29 cellular contexts compared by ENCODE assay signal in the genomic region with DNA sequence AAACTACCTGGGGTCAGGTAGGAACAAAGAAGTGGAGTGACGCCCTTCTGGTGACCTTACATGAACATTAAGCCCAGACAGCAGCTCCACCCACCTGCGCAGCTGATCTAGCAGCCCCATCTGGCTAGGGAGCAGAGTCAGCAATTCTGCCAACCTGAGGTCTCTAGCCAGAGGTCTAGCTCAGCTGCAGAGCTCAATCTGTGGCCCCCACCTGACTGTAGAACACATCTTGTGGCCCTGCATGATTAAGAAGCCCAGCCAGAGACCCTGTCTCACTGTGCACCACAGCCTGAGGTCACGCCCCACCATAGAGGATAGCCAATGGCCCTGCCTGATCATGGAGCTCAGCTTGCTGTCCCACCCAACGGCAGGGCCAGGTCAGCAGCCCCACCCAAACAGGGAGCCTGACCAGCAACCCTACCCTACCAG. TPM values are rescaled to one million over a fixed set of nuclear protein-coding genes. Genes with fewer than 3 reads are reported as not detected.
A peak's percentile ranks its signal among the peaks of the same experiment; 100 is the strongest.
DNase-seq lines count a peak whose midpoint lies in the region; ATAC-seq, FAIRE-seq and TF ChIP-seq lines count a peak whose summit lies in the region.
"Had no signal": no experiment of that assay in that cellular context is flagged by ENCODE, and none has a peak within 500 bp of the region (broad histone marks: within the 10 kb centered on the region; RNA-seq: fewer than 3 reads in every experiment).

No MANE protein-coding gene starts in this region.

- H4K20me1 ChIP-seq in HepG2 (ENCODE audit: insufficient read depth, low read length): no peaks in the 10 kb centered on the region
- H4K20me1 ChIP-seq: BLaER1 treated with 17β-estradiol and CSF1 and Interleukin-3, amounts not matched to agents 10 nM and 100 nM had no signal

- POLR2A ChIA-PET in HepG2 (lab: Yijun Ruan, JAX): no interaction called here

- no peaks in the 10 kb centered on the region for H3K36me3 ChIP-seq in HepG2 (replicated peaks in 1 of 2; ENCODE audit: control insufficient read depth in 1 of 2, insufficient read depth in 2 of 2, low read length in 2 of 2)
- H3K36me3 ChIP-seq in right lobe of liver: no peaks in the 10 kb centered on the region
- H3K36me3 ChIP-seq: BLaER1 treated with 17β-estradiol and CSF1 and Interleukin-3, amounts not matched to agents 10 nM and 100 nM; SJSA1 had no signal

- 60% methylated on average over 2 of the region's 4 CpGs for WGBS in HepG2 (ENCODE audit: low lambda C conversion rate)
- WGBS in right lobe of liver (ENCODE audit: insufficient coverage, low coverage, low lambda C conversion rate, missing lambda C conversion rate): 100% methylated on average over 1 of the region's 4 CpGs

- ATAC-seq in HepG2: no peak
- no peak for ATAC-seq in right lobe of liver
- ATAC-seq in SK-N-SH treated with all-trans-retinoic acid at 6 μM for 48 hours: no peak
- no peak for ATAC-seq in HG02642 (IDR thresholded peaks at IDR 0.05; ENCODE audit: poor library complexity, unreplicated experiment)
- ATAC-seq: HCT116, Right ventricle myocardium inferior had no signal

- H3K27ac ChIP-seq in HepG2 (ENCODE audit: extremely low read length, insufficient read depth, low read length): no peak overlapping the region
- no peak overlapping the region for H3K27ac ChIP-seq in right lobe of liver
- H3K27ac ChIP-seq: BLaER1 treated with 17β-estradiol and CSF1 and Interleukin-3, amounts not matched to agents 10 nM and 100 nM; SJSA1 had no signal

- no peaks in the 10 kb centered on the region for H3K4me1 ChIP-seq in HepG2 (ENCODE audit: insufficient read depth, low read length)
- no peaks in the 10 kb centered on the region for H3K4me1 ChIP-seq in right lobe of liver
- H3K4me1 ChIP-seq: BLaER1 treated with 17β-estradiol and CSF1 and Interleukin-3, amounts not matched to agents 10 nM and 100 nM; Caco-2; SJSA1 had no signal

- H3K9me3 ChIP-seq in HepG2 (ENCODE audit: low read length) (no peaks in the 10 kb centered on the region), right lobe of liver (no peaks in the 10 kb centered on the region)
- H3K9me3 ChIP-seq: Caco-2, SJSA1 had no signal

- no peak for TF ChIP-seq POLR2A in HepG2 (IDR thresholded peaks at IDR 0.05; ENCODE audit: insufficient read depth in 1 of 2, low read depth in 2 of 2, low read length in 2 of 2)
- no peak for TF ChIP-seq POLR2A in right lobe of liver (IDR thresholded peaks at IDR 0.05)
- TF ChIP-seq POLR2A in erythroblast (IDR thresholded peaks at IDR 0.05; ENCODE audit: low read length): no peak

- no peak for TF ChIP-seq EP300 in HepG2 (IDR thresholded peaks at IDR 0.05; ENCODE audit: low read depth in 2 of 2, low read length in 2 of 2)
- TF ChIP-seq EP300 in HepG2 (CRISPR knock-in tag; IDR thresholded peaks at IDR 0.05; ENCODE audit: borderline replicate concordance): no peak

- in situ Hi-C loops in HepG2 (cut with HindIII; ENCODE audit: extremely low pct_ligation_motif_present, low pct_unique_long_range_greater_than_20kb): no loop called here

- no peak for TF ChIP-seq RAD21 in HepG2 (CRISPR knock-in tag; IDR thresholded peaks at IDR 0.05)

- no peak overlapping the region for H3K4me2 ChIP-seq in HepG2 (ENCODE audit: low read depth, low read length)
- H3K4me2 ChIP-seq: BLaER1 treated with 17β-estradiol and CSF1 and Interleukin-3, amounts not matched to agents 10 nM and 100 nM had no signal

- H3K79me2 ChIP-seq in HepG2 (ENCODE audit: insufficient read depth, low read length): no peaks in the 10 kb centered on the region

- CTCF ChIA-PET in HepG2 (lab: Yijun Ruan, JAX; ENCODE audit: low intra/inter-chr PET ratio, low total read pairs): no interaction called here

- TF ChIP-seq CTCF in HepG2 (CRISPR knock-in tag; IDR thresholded peaks at IDR 0.05) (no peak), right lobe of liver (IDR thresholded peaks at IDR 0.05) (no peak)

- DNase-seq in HepG2 (ENCODE audit: low spot score) (no peak), right lobe of liver (no peak), NCI-H2171 treated with DMSO at 0.1 percent for 48 hours (lab: John Stamatoyannopoulos, UW) (peak; percentile 51), erythroblast (lab: John Stamatoyannopoulos, UW) (peak; percentile 88 to 97), medulla oblongata (ENCODE audit: extremely low spot score) (no peak)
- DNase-seq: Caco-2; CD4-positive, alpha-beta memory T cell; GOT3; NCI-H1092; NCI-H1436; NCI-H187 treated with DMSO at 0.1 percent for 48 hours; NCI-H2107; NCI-H345; NCI-H524 treated with DMSO at 0.1 percent for 48 hours; OCI-M1 had no signal

- H3K27me3 ChIP-seq in HepG2 (ENCODE audit: control insufficient read depth in 1 of 2, insufficient read depth in 2 of 2, low read length in 2 of 2): no peaks in the 10 kb centered on the region; a peak in 2 of 5 replicates
- H3K27me3 ChIP-seq in right lobe of liver: no peaks in the 10 kb centered on the region
- H3K27me3 ChIP-seq: BLaER1 treated with 17β-estradiol and CSF1 and Interleukin-3, amounts not matched to agents 10 nM and 100 nM; SJSA1 had no signal

- H3K9ac ChIP-seq in HepG2 (ENCODE audit: insufficient read depth, low read depth, low read length): no peak overlapping the region
- H3K9ac ChIP-seq: BLaER1 treated with 17β-estradiol and CSF1 and Interleukin-3, amounts not matched to agents 10 nM and 100 nM had no signal

- no peak overlapping the region for H2AFZ ChIP-seq in HepG2 (ENCODE audit: low read length)

- intact Hi-C loops in HepG2 (cut with micrococcal nuclease; ENCODE audit: unreplicated experiment) (no loop called here), right lobe of liver (cut with DNase I) (no loop called here)

- no TSS peak for BruUV-seq in HepG2 (replicated peaks; lab: Mats Ljungman, UMichigan)

- no peak overlapping the region for H3K4me3 ChIP-seq in HepG2 (replicated peaks in 1 of 3; ENCODE audit: insufficient read depth in 1 of 3, low read depth in 2 of 3, low read length in 3 of 3)
- no peak overlapping the region for H3K4me3 ChIP-seq in right lobe of liver
- H3K4me3 ChIP-seq: BLaER1 treated with 17β-estradiol and CSF1 and Interleukin-3, amounts not matched to agents 10 nM and 100 nM; SJSA1 had no signal

- FAIRE-seq in HepG2 (lab: Jason Lieb, UNC): no peak
- FAIRE-seq: G401.6, GM12892, HTR-8/SVneo, RCC 7860 had no signal

TF ChIP-seq in HepG2, 621 proteins besides CTCF, POLR2A, EP300 and RAD21 (continues in another document):
- TF ChIP-seq ZNF510 (CRISPR knock-in tag; IDR thresholded peaks at IDR 0.05; ENCODE audit: low read depth): no peak
- 0 out of 2 replicates have a peak, but pooled peaks have one; percentile 45 for TF ChIP-seq MAFF (IDR thresholded peaks at IDR 0.05; ENCODE audit: low read depth, low read length)

TF ChIP-seq in SK-N-SH treated with all-trans-retinoic acid at 6 μM for 48 hours, 23 proteins besides CTCF, POLR2A, EP300 and RAD21 (continues in another document):
- TF ChIP-seq TCF4 (CRISPR knock-in tag; IDR thresholded peaks at IDR 0.05; ENCODE audit: borderline replicate concordance) (no peak), ZNF565 (CRISPR knock-in tag; conservative IDR thresholded peaks at IDR 0.05; ENCODE audit: low read depth) (no peak), CSDC2 (CRISPR knock-in tag; IDR thresholded peaks at IDR 0.05) (no peak)

RNA-seq across cellular contexts. Expression of gene HIGD1C, which starts 50.6 kb away (rescaled TPM):
- not detected in 2 replicates for total RNA-seq in HepG2 (2016; rRNA removed; fragmentation: Illumina TruSeq; extraction: Trizol)
- total RNA-seq in HepG2 (2016; cell fraction: cytosol; rRNA removed; fragmentation: Illumina TruSeq; extraction: Trizol; ENCODE audit: low read depth): not detected in 2 replicates
- not detected in 2 replicates for total RNA-seq in HepG2 (2016; cell fraction: insoluble cytoplasmic fraction; rRNA removed; fragmentation: Illumina TruSeq; extraction: Trizol)
- not detected in 2 replicates for total RNA-seq in HepG2 (2016; cell fraction: membrane; rRNA removed; fragmentation: Illumina TruSeq; extraction: Trizol)
- not detected in 2 replicates for total RNA-seq in HepG2 (2016; cell fraction: nucleus; rRNA removed; fragmentation: Illumina TruSeq; extraction: Trizol)
- not detected in 2 replicates for polyA plus RNA-seq in HepG2 (2011; rRNA removed)
- not detected in 2 replicates for polyA plus RNA-seq in HepG2 (2011; cell fraction: cytosol; rRNA removed)
- polyA plus RNA-seq in HepG2 (2011; cell fraction: nucleus; rRNA removed): not detected in 2 replicates
- polyA plus RNA-seq in HepG2 (2012): not detected in 2 replicates
- not detected in 2 replicates for polyA plus RNA-seq in HepG2 (2016; cell fraction: cytosol; fragmentation: Illumina TruSeq; extraction: Trizol; ENCODE audit: low read depth)
- polyA plus RNA-seq in HepG2 (2016; cell fraction: insoluble cytoplasmic fraction; fragmentation: Illumina TruSeq; extraction: Trizol; ENCODE audit: low read depth): not detected in 2 replicates
- polyA plus RNA-seq in HepG2 (2016; cell fraction: membrane; fragmentation: Illumina TruSeq; extraction: Trizol; ENCODE audit: low read depth): not detected in 2 replicates
- not detected in 2 replicates for polyA plus RNA-seq in HepG2 (2016; cell fraction: nucleus; fragmentation: Illumina TruSeq; extraction: Trizol; ENCODE audit: insufficient read depth, low read depth)
- not detected in 2 replicates for polyA minus RNA-seq in HepG2 (2011; rRNA and poly(A)+ RNA removed; ENCODE audit: low replicate concordance)
- not detected in 2 replicates for polyA minus RNA-seq in HepG2 (2011; cell fraction: cytosol; rRNA and poly(A)+ RNA removed)
- polyA minus RNA-seq in HepG2 (2011; cell fraction: nucleus; rRNA and poly(A)+ RNA removed): not detected in 2 replicates
- not detected for total RNA-seq in right lobe of liver
- total RNA-seq: Caco-2; CD4-positive, alpha-beta memory T cell; Daoy; LHCN-M2; Right ventricle myocardium inferior; SJSA1; T-helper 1 cell treated with Interleukin-12 subunit alpha and Interleukin-12 subunit beta and Interleukin-4 antibody, amounts not matched to agents 30 ng/mL and 1 ng/mL, for 36 hours had no signal
- polyA plus RNA-seq: CD4-positive, alpha-beta memory T cell had no signal

RNA-seq across cellular contexts. Expression of gene TMPRSS12, which starts 59.0 kb away (rescaled TPM):
- total RNA-seq in HepG2 (2016; rRNA removed; fragmentation: Illumina TruSeq; extraction: Trizol) (not detected in 2 replicates), right lobe of liver (not detected)
- total RNA-seq in HepG2 (2016; cell fraction: cytosol; rRNA removed; fragmentation: Illumina TruSeq; extraction: Trizol; ENCODE audit: low read depth): not detected in 2 replicates
- not detected in 2 replicates for total RNA-seq in HepG2 (2016; cell fraction: insoluble cytoplasmic fraction; rRNA removed; fragmentation: Illumina TruSeq; extraction: Trizol)
- total RNA-seq in HepG2 (2016; cell fraction: membrane; rRNA removed; fragmentation: Illumina TruSeq; extraction: Trizol): not detected in 2 replicates
- total RNA-seq in HepG2 (2016; cell fraction: nucleus; rRNA removed; fragmentation: Illumina TruSeq; extraction: Trizol): not detected in 2 replicates
- polyA plus RNA-seq in HepG2 (2011; rRNA removed): not detected in 2 replicates
- polyA plus RNA-seq in HepG2 (2011; cell fraction: cytosol; rRNA removed): not detected in 2 replicates
- polyA plus RNA-seq in HepG2 (2011; cell fraction: nucleus; rRNA removed): not detected in 2 replicates
- not detected in 2 replicates for polyA plus RNA-seq in HepG2 (2012)
- polyA plus RNA-seq in HepG2 (2016; cell fraction: cytosol; fragmentation: Illumina TruSeq; extraction: Trizol; ENCODE audit: low read depth): not detected in 2 replicates
- polyA plus RNA-seq in HepG2 (2016; cell fraction: insoluble cytoplasmic fraction; fragmentation: Illumina TruSeq; extraction: Trizol; ENCODE audit: low read depth): not detected in 2 replicates
- not detected in 2 replicates for polyA plus RNA-seq in HepG2 (2016; cell fraction: membrane; fragmentation: Illumina TruSeq; extraction: Trizol; ENCODE audit: low read depth)
- not detected in 2 replicates for polyA plus RNA-seq in HepG2 (2016; cell fraction: nucleus; fragmentation: Illumina TruSeq; extraction: Trizol; ENCODE audit: insufficient read depth, low read depth)
- polyA minus RNA-seq in HepG2 (2011; rRNA and poly(A)+ RNA removed; ENCODE audit: low replicate concordance): not detected in 2 replicates
- not detected in 2 replicates for polyA minus RNA-seq in HepG2 (2011; cell fraction: cytosol; rRNA and poly(A)+ RNA removed)
- not detected in 2 replicates for polyA minus RNA-seq in HepG2 (2011; cell fraction: nucleus; rRNA and poly(A)+ RNA removed)
- total RNA-seq: Caco-2; CD4-positive, alpha-beta memory T cell; Daoy; LHCN-M2; Right ventricle myocardium inferior; SJSA1; T-helper 1 cell treated with Interleukin-12 subunit alpha and Interleukin-12 subunit beta and Interleukin-4 antibody, amounts not matched to agents 30 ng/mL and 1 ng/mL, for 36 hours had no signal
- polyA plus RNA-seq: CD4-positive, alpha-beta memory T cell; IgD-negative memory B cell had no signal

Comparison
In these comparisons a context has a peak if more than half of its experiments do, and no peak if none do; other contexts are left out.
1. DNase-seq: peak in NCI-H2171 treated with DMSO at 0.1 percent for 48 hours (single experiment) and erythroblast (2 of 2); none in HepG2 (single experiment), right lobe of liver (0 of 3) and medulla oblongata (single experiment).